Comparison of ENCODE assay signal across 12 cellular contexts in the genomic region with DNA sequence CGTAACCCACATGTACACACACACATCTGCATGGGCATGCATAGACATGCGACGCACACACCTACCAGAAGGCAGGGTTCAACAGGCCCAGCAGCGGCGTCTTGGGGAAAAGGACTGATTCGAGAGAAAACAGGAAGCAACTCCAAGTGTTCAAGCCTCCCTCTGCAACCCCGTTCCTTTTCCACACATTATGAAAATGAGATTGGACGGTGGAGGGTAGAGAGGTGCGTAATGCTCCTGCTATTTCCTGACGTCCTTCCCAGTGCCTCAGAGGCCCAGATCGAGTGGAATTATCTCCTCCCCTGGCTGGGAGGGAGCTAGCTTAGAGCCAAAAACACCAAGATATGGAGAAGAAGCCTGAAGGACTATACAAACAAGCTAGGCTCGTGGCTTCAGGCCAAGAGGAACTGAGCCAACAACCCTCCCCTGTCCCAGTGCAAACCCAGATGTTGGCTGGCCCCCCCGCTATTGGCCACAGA.
DNase-seq lines count a peak whose midpoint lies in the region; ATAC-seq, FAIRE-seq and TF ChIP-seq lines count a peak whose summit lies in the region.
"Had no signal": no experiment of that assay in that cellular context is flagged by ENCODE, and none has a peak within 500 bp of the region (broad histone marks: within the 10 kb centered on the region; RNA-seq: fewer than 3 reads in every experiment).

No MANE protein-coding gene starts in this region.

- DNase-seq in HTR-8/SVneo (ENCODE audit: insufficient read length, low spot score) (peak; percentile 67), bronchial epithelial cell (ENCODE audit: low read depth) (peak; percentile 99), iris pigment epithelial cell (ENCODE audit: low read depth) (peak; percentile 94), testis (peak; percentile 86), OCI-M1 (lab: John Stamatoyannopoulos, UW) (no peak)
- DNase-seq in stimulated activated naive CD8-positive, alpha-beta T cell treated with anti-CD3 and anti-CD28 coated beads, Interleukin-15, amount 100 ng/mL, for 72 hours: no peak
- DNase-seq: activated T-cell treated with anti-CD3 and anti-CD28 coated beads, Interleukin-2, amount 50 U/mL, for 24 hours had no signal

- TF ChIP-seq POLR2A in testis (IDR thresholded peaks at IDR 0.05): no peak

- H3K4me1 Mint-ChIP-seq in stimulated activated naive CD8-positive, alpha-beta T cell treated with anti-CD3 and anti-CD28 coated beads, Interleukin-15, amount 100 ng/mL, for 72 hours: no peaks in the 10 kb centered on the region

- H3K9me3 Mint-ChIP-seq in stimulated activated naive CD8-positive, alpha-beta T cell treated with anti-CD3 and anti-CD28 coated beads, Interleukin-15, amount 100 ng/mL, for 72 hours: no peaks in the 10 kb centered on the region
- H3K9me3 Mint-ChIP-seq: activated T-cell treated with anti-CD3 and anti-CD28 coated beads, Interleukin-2, amount 50 U/mL, for 24 hours had no signal

- peak overlapping the region in 1 of 2 donors; percentile 59 for H3K27ac ChIP-seq in testis
- H3K27ac ChIP-seq: KMS-11 had no signal

- H3K36me3 ChIP-seq in bronchial epithelial cell (ENCODE audit: control insufficient read depth, insufficient read depth, low read length) (no peaks in the 10 kb centered on the region), testis (ENCODE audit: low read depth, missing control alignments) (no peaks in the 10 kb centered on the region)

- H3K27ac Mint-ChIP-seq in stimulated activated naive CD8-positive, alpha-beta T cell treated with anti-CD3 and anti-CD28 coated beads, Interleukin-15, amount 100 ng/mL, for 72 hours: no peak overlapping the region
- H3K27ac Mint-ChIP-seq: activated T-cell treated with anti-CD3 and anti-CD28 coated beads, Interleukin-2, amount 50 U/mL, for 24 hours had no signal

- H3K27me3 Mint-ChIP-seq in stimulated activated naive CD8-positive, alpha-beta T cell treated with anti-CD3 and anti-CD28 coated beads, Interleukin-15, amount 100 ng/mL, for 72 hours: no peaks in the 10 kb centered on the region
- H3K27me3 Mint-ChIP-seq: activated T-cell treated with anti-CD3 and anti-CD28 coated beads, Interleukin-2, amount 50 U/mL, for 24 hours had no signal

- H3K27me3 ChIP-seq in bronchial epithelial cell (ENCODE audit: control insufficient read depth, insufficient read depth, low read length) (no peaks in the 10 kb centered on the region), testis (no peaks in the 10 kb centered on the region)

- H3K9me3 ChIP-seq in testis: no peaks in the 10 kb centered on the region

- ATAC-seq in GM21526 (IDR thresholded peaks at IDR 0.05; ENCODE audit: low FRiP score, unreplicated experiment): no peak
- no peak for ATAC-seq in HG03571 (IDR thresholded peaks at IDR 0.05; ENCODE audit: unreplicated experiment)
- ATAC-seq in stimulated activated naive CD8-positive, alpha-beta T cell treated with anti-CD3 and anti-CD28 coated beads, Interleukin-15, amount 100 ng/mL, for 72 hours: no peak

- H3K4me3 ChIP-seq in bronchial epithelial cell (ENCODE audit: low read depth, low read length) (no peak overlapping the region), testis (no peak overlapping the region)

- TF ChIP-seq CTCF in bronchial epithelial cell (IDR thresholded peaks at IDR 0.05; ENCODE audit: insufficient read depth, low read length, severe bottlenecking): no peak
- no peak for TF ChIP-seq CTCF in testis (IDR thresholded peaks at IDR 0.05)

- FAIRE-seq in HTR-8/SVneo (lab: Jason Lieb, UNC): peak; percentile 28
- peak; percentile 100 for FAIRE-seq in bronchial epithelial cell (lab: Jason Lieb, UNC)
- FAIRE-seq: GM12891, RCC 7860 had no signal

- no peak overlapping the region for H3K4me3 Mint-ChIP-seq in stimulated activated naive CD8-positive, alpha-beta T cell treated with anti-CD3 and anti-CD28 coated beads, Interleukin-15, amount 100 ng/mL, for 72 hours
- H3K4me3 Mint-ChIP-seq: activated T-cell treated with anti-CD3 and anti-CD28 coated beads, Interleukin-2, amount 50 U/mL, for 24 hours had no signal

- intact Hi-C loops in testis (cut with DNase I; ENCODE audit: low total_unique reads): no loop called here

- peaks cover 8% of the 10 kb centered on the region for H3K4me1 ChIP-seq in testis

- 36 to 39% methylated on average over 13 of the region's 13 CpGs for WGBS in testis, 2 donors

Comparison
In these comparisons a context has a peak if more than half of its experiments do, and no peak if none do; other contexts are left out.
1. DNase-seq: peak in HTR-8/SVneo (single experiment), bronchial epithelial cell (single experiment), iris pigment epithelial cell (single experiment) and testis (single experiment); none in OCI-M1 (single experiment) and stimulated activated naive CD8-positive, alpha-beta T cell treated with anti-CD3 and anti-CD28 coated beads, Interleukin-15, amount 100 ng/mL, for 72 hours (0 of 2).